ENCODE assay signal across 8 cellular contexts in the genomic region with DNA sequence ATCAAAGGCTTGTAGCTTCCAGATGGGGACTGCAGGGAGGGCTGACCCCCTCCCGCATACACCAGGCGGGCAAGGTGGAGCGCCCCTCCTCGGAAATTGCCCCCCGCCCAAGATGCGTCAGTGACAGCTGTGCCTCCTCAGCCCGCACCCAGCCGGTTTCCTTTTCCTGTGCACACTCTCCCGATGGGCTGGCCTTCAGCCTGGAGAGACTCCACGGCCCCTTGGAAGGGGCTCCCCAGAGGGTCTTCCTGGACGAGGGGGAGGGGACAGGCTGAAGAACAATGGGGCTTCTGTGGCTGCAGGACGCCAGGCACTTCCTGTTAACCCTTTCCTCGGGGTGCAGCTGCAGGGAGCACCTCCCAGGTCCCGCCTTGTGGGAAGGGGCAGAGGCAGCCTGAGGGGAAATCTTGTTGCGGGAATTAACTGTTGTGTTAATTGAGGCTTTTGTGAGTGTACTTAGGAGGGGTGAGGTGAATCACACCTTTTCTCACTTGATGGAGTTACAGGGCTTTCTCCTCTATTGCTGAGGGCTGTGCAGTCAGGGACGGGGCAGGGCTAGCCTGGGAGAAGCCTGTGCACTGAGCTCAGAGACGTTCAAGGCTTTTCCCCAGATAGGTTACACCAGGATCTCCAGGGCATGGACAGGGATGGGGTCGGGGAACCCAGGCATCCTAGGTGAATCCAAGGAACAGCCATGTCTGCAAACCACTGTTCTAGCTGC. TPM values are rescaled to one million over a fixed set of nuclear protein-coding genes. Genes with fewer than 3 reads are reported as not detected.
DNase-seq lines count a peak whose midpoint lies in the region; ATAC-seq and TF ChIP-seq lines count a peak whose summit lies in the region.

No MANE protein-coding gene starts in this region.

- H3K36me3 Mint-ChIP-seq in dendritic cell treated with granulocyte-macrophage colony-stimulating factor and Interleukin-4, amounts not matched to agents 40 ng/mL and 50 ng/mL, for 4 days (ENCODE audit: low read depth) = no peaks in the 10 kb centered on the region

- no peak for TF ChIP-seq CTCF in liver (IDR thresholded peaks at IDR 0.05; ENCODE audit: low read depth, low read length, missing input control)

- no peaks in the 10 kb centered on the region for H3K27me3 Mint-ChIP-seq in dendritic cell treated with granulocyte-macrophage colony-stimulating factor and Interleukin-4, amounts not matched to agents 40 ng/mL and 50 ng/mL, for 4 days

- peak; percentile 58 for DNase-seq in DMS153 treated with DMSO at 0.1 percent for 48 hours (lab: John Stamatoyannopoulos, UW; ENCODE audit: unreplicated experiment)
- peak; percentile 30 for DNase-seq in NAMALWA (ENCODE audit: low spot score)
- peak; percentile 47 for DNase-seq in T1000 (lab: John Stamatoyannopoulos, UW)
- DNase-seq in NCI-H446 (lab: John Stamatoyannopoulos, UW) = no peak

- intact Hi-C loops in dendritic cell treated with granulocyte-macrophage colony-stimulating factor and Interleukin-4, amounts not matched to agents 40 ng/mL and 50 ng/mL, for 4 days (cut with micrococcal nuclease) = loop anchor here (5.0 kb wide), 1 partner anchor 43 kb away; no protein-coding TSS in a partner anchor

- no peak for TF ChIP-seq RAD21 in liver (IDR thresholded peaks at IDR 0.05)

- H3K9me3 Mint-ChIP-seq in dendritic cell treated with granulocyte-macrophage colony-stimulating factor and Interleukin-4, amounts not matched to agents 40 ng/mL and 50 ng/mL, for 4 days = no peaks in the 10 kb centered on the region

- H3K36me3 ChIP-seq in liver (ENCODE audit: control insufficient read depth in 4 of 4, insufficient read depth in 3 of 4, low read depth in 1 of 4, low read length in 3 of 4) = no peaks in the 10 kb centered on the region
- H3K36me3 ChIP-seq in stomach smooth muscle (ENCODE audit: control insufficient read depth in 2 of 2, insufficient read depth in 2 of 2, low read length in 2 of 2) = no peaks in the 10 kb centered on the region

- H3K4me3 ChIP-seq in liver (ENCODE audit: low read depth in 1 of 3, low read length in 3 of 3) (no peak overlapping the region), stomach smooth muscle (ENCODE audit: low read length in 2 of 2) (peak overlapping the region in 1 of 2 donors; percentile 74)

- peak overlapping the region; percentile 37 for H3K4me3 Mint-ChIP-seq in dendritic cell treated with granulocyte-macrophage colony-stimulating factor and Interleukin-4, amounts not matched to agents 40 ng/mL and 50 ng/mL, for 4 days

- H3K27ac ChIP-seq in liver (ENCODE audit: low read depth in 1 of 2, low read length in 2 of 2) (peak overlapping the region; percentile 87 to 94), stomach smooth muscle (ENCODE audit: low read length) (peak overlapping the region; percentile 93)

- WGBS in liver = 52% methylated on average over 18 of the region's 18 CpGs

- peaks cover 62% of the 10 kb centered on the region for H3K4me1 Mint-ChIP-seq in dendritic cell treated with granulocyte-macrophage colony-stimulating factor and Interleukin-4, amounts not matched to agents 40 ng/mL and 50 ng/mL, for 4 days (ENCODE audit: low read depth)

- H3K27me3 ChIP-seq in liver (ENCODE audit: control insufficient read depth in 4 of 4, insufficient read depth in 4 of 4, low read length in 3 of 4) (no peaks in the 10 kb centered on the region), stomach smooth muscle (ENCODE audit: control insufficient read depth in 1 of 2, insufficient read depth in 2 of 2, low read length in 2 of 2) (no peaks in the 10 kb centered on the region)

- no peak for ATAC-seq in GM18867 (IDR thresholded peaks at IDR 0.05; ENCODE audit: unreplicated experiment)

- H3K9me3 ChIP-seq in liver (ENCODE audit: control insufficient read depth in 4 of 4, low read length in 3 of 4) (no peaks in the 10 kb centered on the region), stomach smooth muscle (ENCODE audit: control insufficient read depth in 2 of 2, low read length in 2 of 2) (no peaks in the 10 kb centered on the region)

- H3K27ac Mint-ChIP-seq in dendritic cell treated with granulocyte-macrophage colony-stimulating factor and Interleukin-4, amounts not matched to agents 40 ng/mL and 50 ng/mL, for 4 days = peak overlapping the region; percentile 88

- H3K9ac ChIP-seq in liver (ENCODE audit: low read depth in 1 of 2, low read length in 2 of 2) = no peak overlapping the region
- H3K9ac ChIP-seq in stomach smooth muscle (ENCODE audit: low read length in 2 of 2) = peak overlapping the region; percentile 62 to 74

- H3K4me1 ChIP-seq in liver (ENCODE audit: control insufficient read depth in 4 of 4, insufficient read depth in 4 of 4, low read length in 3 of 4) (peaks cover 9 to 50% (median 22%) of the 10 kb centered on the region in 4 donors), stomach smooth muscle (ENCODE audit: control insufficient read depth, insufficient read depth, low read length) (peaks cover 35% of the 10 kb centered on the region)

TF ChIP-seq in liver, 16 proteins besides CTCF, POLR2A, EP300 and RAD21:
- TF ChIP-seq SP1 (IDR thresholded peaks at IDR 0.05) (peak; percentile 30), HNF4G (IDR thresholded peaks at IDR 0.05) (no peak), NR2F2 (IDR thresholded peaks at IDR 0.05) (peak; percentile 53)

RNA-seq across cellular contexts. Expression of gene IER2, which starts 14.3 kb away (rescaled TPM):
- total RNA-seq in liver = 10 to 100 TPM; 11.4 to 20.3 TPM
- 10 to 100 TPM; 23.6 to 38.9 TPM for polyA plus RNA-seq in liver

RNA-seq across cellular contexts. Expression of gene STX10, which starts 14.4 kb away (rescaled TPM):
- 10 to 100 TPM; 15.7 to 23.3 TPM for total RNA-seq in liver
- polyA plus RNA-seq in liver = 10 to 100 TPM; 19.2 to 32.7 TPM

RNA-seq across cellular contexts. Expression of gene NACC1, which starts 46.5 kb away (rescaled TPM):
- 10 to 100 TPM; 16.7 to 18.7 TPM for total RNA-seq in liver
- polyA plus RNA-seq in liver = 10 to 100 TPM in 1 of 2 donors, under 1 TPM in 1; 0.86 to 24.7 TPM

RNA-seq across cellular contexts. Expression of gene TRMT1, which starts 48.0 kb away (rescaled TPM):
- 10 to 100 TPM in 1 of 2 donors, 1 to 10 TPM in 1; 8.3 to 15.6 TPM for total RNA-seq in liver
- 10 to 100 TPM in 1 of 2 donors, 1 to 10 TPM in 1; 9.8 to 13.7 TPM for polyA plus RNA-seq in liver

Comparison
In these comparisons a context has a peak if more than half of its experiments do, and no peak if none do; other contexts are left out.
1. DNase-seq: peak in DMS153 treated with DMSO at 0.1 percent for 48 hours (single experiment), NAMALWA (single experiment) and T1000 (single experiment); none in NCI-H446 (0 of 2).
2. H3K9ac ChIP-seq: peak in stomach smooth muscle (2 of 2); none in liver (0 of 2).